Comparison of ENCODE assay signal across 25 cellular contexts in the genomic region with DNA sequence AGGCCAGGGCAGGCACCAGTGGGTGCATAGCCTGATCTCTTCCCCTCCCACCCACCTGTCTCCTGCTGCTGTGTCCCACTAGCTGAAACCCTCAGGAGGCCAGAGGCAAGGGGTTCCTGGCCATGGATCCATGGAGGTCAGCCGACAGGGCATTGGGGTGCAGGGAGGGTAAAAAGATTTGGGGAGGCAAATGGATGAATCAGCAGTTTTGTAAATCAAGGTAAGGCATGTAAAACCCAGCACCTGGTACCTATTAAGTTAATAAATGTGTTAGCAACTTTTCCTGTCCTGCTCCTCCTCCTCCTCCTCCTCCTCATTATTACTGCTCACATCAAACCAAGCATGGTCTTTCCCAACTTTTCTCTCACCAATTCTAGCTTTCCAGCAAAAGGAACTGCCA.
DNase-seq lines count a peak whose midpoint lies in the region; ATAC-seq, FAIRE-seq and TF ChIP-seq lines count a peak whose summit lies in the region.
"Had no signal": no experiment of that assay in that cellular context is flagged by ENCODE, and none has a peak within 500 bp of the region (broad histone marks: within the 10 kb centered on the region; RNA-seq: fewer than 3 reads in every experiment).

No MANE protein-coding gene starts in this region.

- no peak for TF ChIP-seq EP300 in HepG2 (IDR thresholded peaks at IDR 0.05; ENCODE audit: low read depth in 2 of 2, low read length in 2 of 2)
- TF ChIP-seq EP300 in HepG2 (CRISPR knock-in tag; IDR thresholded peaks at IDR 0.05; ENCODE audit: borderline replicate concordance): no peak
- TF ChIP-seq EP300 in A549 (IDR thresholded peaks at IDR 0.05): no peak
- no peak for TF ChIP-seq EP300 in K562 (IDR thresholded peaks at IDR 0.05; ENCODE audit: low read length)

- 86% methylated on average over 1 of the region's 1 CpG for WGBS in HepG2 (ENCODE audit: low lambda C conversion rate)
- no CpG with 5 or more reads among the region's 1 CpG for WGBS in right lobe of liver (ENCODE audit: insufficient coverage, low coverage, low lambda C conversion rate, missing lambda C conversion rate)
- WGBS in A549 (ENCODE audit: missing lambda C conversion rate): 73% methylated on average over 1 of the region's 1 CpG
- 50% methylated on average over 1 of the region's 1 CpG for WGBS in K562 (ENCODE audit: insufficient coverage, low coverage, missing lambda C conversion rate)

- no peak for TF ChIP-seq RAD21 in HepG2 (CRISPR knock-in tag; IDR thresholded peaks at IDR 0.05)
- no peak for TF ChIP-seq RAD21 in A549 (conservative IDR thresholded peaks at IDR 0.05 in 1 of 2, IDR thresholded peaks at IDR 0.05 in 1 of 2)
- TF ChIP-seq RAD21 in K562 (CRISPR knock-in tag; conservative IDR thresholded peaks at IDR 0.05 in 1 of 2, IDR thresholded peaks at IDR 0.05 in 1 of 2): no peak

- H3K4me1 ChIP-seq in HepG2 (ENCODE audit: insufficient read depth, low read length) (no peaks in the 10 kb centered on the region), right lobe of liver (no peaks in the 10 kb centered on the region), A549 (no peaks in the 10 kb centered on the region), K562 (replicated peaks in 1 of 2; ENCODE audit: control insufficient read depth in 2 of 2, insufficient read depth in 2 of 2, low read length in 2 of 2) (no peaks in the 10 kb centered on the region)
- H3K4me1 ChIP-seq: BE2C had no signal

- H4K20me1 ChIP-seq in HepG2 (ENCODE audit: insufficient read depth, low read length) (no peaks in the 10 kb centered on the region), K562 (replicated peaks; ENCODE audit: control insufficient read depth, insufficient read depth, low read length) (no peaks in the 10 kb centered on the region)
- H4K20me1 ChIP-seq: BLaER1 had no signal

- H3K9me3 ChIP-seq in HepG2 (ENCODE audit: low read length): no peaks in the 10 kb centered on the region
- H3K9me3 ChIP-seq in right lobe of liver: no peaks in the 10 kb centered on the region
- H3K9me3 ChIP-seq in A549: no peaks in the 10 kb centered on the region
- no peaks in the 10 kb centered on the region for H3K9me3 ChIP-seq in K562 (replicated peaks; ENCODE audit: control insufficient read depth, insufficient read depth, low read depth, low read length)
- H3K9me3 ChIP-seq: BE2C, BLaER1 had no signal

- H3K4me3 ChIP-seq in HepG2 (replicated peaks in 1 of 3; ENCODE audit: insufficient read depth in 1 of 3, low read depth in 2 of 3, low read length in 3 of 3) (no peak overlapping the region), right lobe of liver (no peak overlapping the region), A549 (no peak overlapping the region), K562 (no peak overlapping the region), brain microvascular endothelial cell (ENCODE audit: low read depth, low read length) (no peak overlapping the region)
- H3K4me3 ChIP-seq: BLaER1, GM12878 had no signal

- H3K27me3 ChIP-seq in HepG2 (ENCODE audit: control insufficient read depth in 1 of 2, insufficient read depth in 2 of 2, low read length in 2 of 2) (peaks cover 0 to 3% of the 10 kb centered on the region in 2 experiments; a peak in 1 of 5 replicates), right lobe of liver (no peaks in the 10 kb centered on the region), K562 (ENCODE audit: control insufficient read depth in 2 of 2, insufficient read depth in 2 of 2, low read length in 2 of 2) (no peaks in the 10 kb centered on the region), brain microvascular endothelial cell (replicated peaks) (no peaks in the 10 kb centered on the region)
- H3K27me3 ChIP-seq: BLaER1 had no signal

- H3K9me1 ChIP-seq in K562 (ENCODE audit: control insufficient read depth, insufficient read depth, low read length): no peaks in the 10 kb centered on the region

- TF ChIP-seq CTCF in HepG2 (CRISPR knock-in tag; IDR thresholded peaks at IDR 0.05) (no peak), right lobe of liver (IDR thresholded peaks at IDR 0.05) (no peak), A549 (IDR thresholded peaks at IDR 0.05) (no peak), K562 (IDR thresholded peaks at IDR 0.05 in 2 of 3, conservative IDR thresholded peaks at IDR 0.05 in 1 of 3; ENCODE audit: insufficient read depth in 2 of 3, low read depth in 1 of 3, low read length in 3 of 3) (no peak), brain microvascular endothelial cell (IDR thresholded peaks at IDR 0.05; ENCODE audit: low read depth, low read length, missing control alignments) (no peak)

- H3K4me2 ChIP-seq in HepG2 (ENCODE audit: low read depth, low read length) (no peak overlapping the region), A549 (no peak overlapping the region), K562 (ENCODE audit: insufficient read depth, low read length) (no peak overlapping the region)
- H3K4me2 ChIP-seq: BLaER1 had no signal

- FAIRE-seq in HepG2 (lab: Jason Lieb, UNC): no peak
- FAIRE-seq in A549 (lab: Jason Lieb, UNC): no peak
- no peak for FAIRE-seq in K562 (lab: Jason Lieb, UNC)
- FAIRE-seq: GM12878, GM12892, GM18507 had no signal

- POLR2A ChIA-PET in HepG2 (lab: Yijun Ruan, JAX): no interaction called here
- POLR2A ChIA-PET in A549 (lab: Yijun Ruan, JAX): no interaction called here
- POLR2A ChIA-PET in K562 (lab: Yijun Ruan, JAX): no interaction called here

- CTCF ChIA-PET in HepG2 (lab: Yijun Ruan, JAX; ENCODE audit: low intra/inter-chr PET ratio, low total read pairs) (no interaction called here), A549 (lab: Yijun Ruan, JAX) (no interaction called here), K562 (lab: Yijun Ruan, JAX; ENCODE audit: low intra/inter-chr PET ratio) (no interaction called here)

- in situ Hi-C loops in HepG2 (cut with HindIII; ENCODE audit: extremely low pct_ligation_motif_present, low pct_unique_long_range_greater_than_20kb) (no loop called here), K562 (cut with MboI) (no loop called here), brain microvascular endothelial cell (cut with HindIII; ENCODE audit: low pct_ligation_motif_present, low sequenced_read_pairs) (no loop called here)

- TF ChIP-seq POLR2A in HepG2 (IDR thresholded peaks at IDR 0.05; ENCODE audit: insufficient read depth in 1 of 2, low read depth in 2 of 2, low read length in 2 of 2) (no peak), right lobe of liver (IDR thresholded peaks at IDR 0.05) (no peak), A549 (IDR thresholded peaks at IDR 0.05; ENCODE audit: low read length) (no peak), K562 (conservative IDR thresholded peaks at IDR 0.05) (no peak)

- no peaks in the 10 kb centered on the region for H3K79me2 ChIP-seq in HepG2 (ENCODE audit: insufficient read depth, low read length)
- no peaks in the 10 kb centered on the region for H3K79me2 ChIP-seq in K562 (ENCODE audit: control insufficient read depth, insufficient read depth, low read length)

- H2AFZ ChIP-seq in HepG2 (ENCODE audit: low read length) (no peak overlapping the region), K562 (ENCODE audit: low read depth, low read length) (no peak overlapping the region)

- BruUV-seq in HepG2 (replicated peaks; lab: Mats Ljungman, UMichigan) (no TSS peak), K562 (replicated peaks; lab: Mats Ljungman, UMichigan) (no TSS peak)

- DNase-seq in HepG2 (ENCODE audit: low spot score) (no peak), right lobe of liver (no peak), A549 (ENCODE audit: low read depth in 1 of 2, low spot score in 1 of 2) (no peak), K562 (ENCODE audit: extremely low read depth in 1 of 4, low spot score in 3 of 4) (no peak), brain microvascular endothelial cell (no peak)
- DNase-seq: ACHN; BE2C; C1 segment of cervical spinal cord; CD4-positive, alpha-beta memory T cell; CD4-positive, CD25-positive, alpha-beta regulatory T cell; CD8-positive, alpha-beta memory T cell; COR-L47; DMS 273 treated with DMSO at 0.1 percent for 48 hours; DMS153; DMS53; DMS79; DND-41; EL; GDM1 had no signal

- H3K9ac ChIP-seq in HepG2 (ENCODE audit: insufficient read depth, low read depth, low read length): no peak overlapping the region
- no peak overlapping the region for H3K9ac ChIP-seq in K562 (ENCODE audit: insufficient read depth in 1 of 2, low read depth in 2 of 2, low read length in 2 of 2)
- H3K9ac ChIP-seq: BLaER1 had no signal

- H3K36me3 ChIP-seq in HepG2 (replicated peaks in 1 of 2; ENCODE audit: control insufficient read depth in 1 of 2, insufficient read depth in 2 of 2, low read length in 2 of 2): no peaks in the 10 kb centered on the region
- no peaks in the 10 kb centered on the region for H3K36me3 ChIP-seq in right lobe of liver
- no peaks in the 10 kb centered on the region for H3K36me3 ChIP-seq in K562 (ENCODE audit: control insufficient read depth, insufficient read depth, low read length)
- no peaks in the 10 kb centered on the region for H3K36me3 ChIP-seq in brain microvascular endothelial cell (replicated peaks)
- H3K36me3 ChIP-seq: BE2C, BLaER1 had no signal

- intact Hi-C loops in HepG2 (cut with micrococcal nuclease; ENCODE audit: unreplicated experiment) (no loop called here), right lobe of liver (cut with DNase I) (no loop called here), K562 (cut with micrococcal nuclease) (no loop called here)

- H3K27ac ChIP-seq in HepG2 (ENCODE audit: extremely low read length, insufficient read depth, low read length) (no peak overlapping the region), right lobe of liver (no peak overlapping the region), A549 (no peak overlapping the region), K562 (ENCODE audit: extremely low read depth, low read depth, low read length) (no peak overlapping the region), brain microvascular endothelial cell (no peak overlapping the region)
- H3K27ac ChIP-seq: 22Rv1, BLaER1 had no signal

- ATAC-seq in HepG2 (no peak), right lobe of liver (no peak), A549 (no peak), K562 (no peak), HG03378 (IDR thresholded peaks at IDR 0.05; ENCODE audit: unreplicated experiment) (no peak)
- ATAC-seq: GM12878 had no signal

TF ChIP-seq in HepG2, 621 proteins besides CTCF, POLR2A, EP300 and RAD21 (continues in another document):
- TF ChIP-seq POLR2AphosphoS5 (IDR thresholded peaks at IDR 0.05; ENCODE audit: low read depth, low read length) (no peak), MAFF (IDR thresholded peaks at IDR 0.05; ENCODE audit: low read depth, low read length) (peak; percentile 68), HOXD1 (CRISPR knock-in tag; IDR thresholded peaks at IDR 0.05) (no peak), PHF8 (CRISPR knock-in tag; IDR thresholded peaks at IDR 0.05) (no peak)

TF ChIP-seq in A549, 52 proteins besides CTCF, POLR2A, EP300 and RAD21 (continues in another document):
- TF ChIP-seq MAFK (IDR thresholded peaks at IDR 0.05; ENCODE audit: partially characterized antibody): peak; percentile 76
- TF ChIP-seq CBX2 (IDR thresholded peaks at IDR 0.05; ENCODE audit: borderline replicate concordance, low read depth): no peak
- no peak for TF ChIP-seq ZFP36 (IDR thresholded peaks at IDR 0.05; ENCODE audit: borderline replicate concordance, partially characterized antibody)

TF ChIP-seq in K562, 482 proteins besides CTCF, POLR2A, EP300 and RAD21:
- TF ChIP-seq MAFG (tag; conservative IDR thresholded peaks at IDR 0.05): peak; percentile 40; the same call in 1 of the 2 replicates
- no peak for TF ChIP-seq GATAD2B (IDR thresholded peaks at IDR 0.05; ENCODE audit: borderline replicate concordance)
- TF ChIP-seq ZNF316 (IDR thresholded peaks at IDR 0.05): peak; percentile 38; the same call in 1 of the 2 replicates

Comparison
In these comparisons a context has a peak if more than half of its experiments do, and no peak if none do; other contexts are left out.
1. Of the 241 proteins assayed by ChIP-seq in both HepG2 and K562: peak only in HepG2: MAFF and MAFK; only in K562: MAFG; in both: none; in neither: 238.